ENCODE assay signal across 2 cellular contexts in genomic region chr11:46348566-46348981, GRCh38.
TF ChIP-seq lines count a peak whose summit lies in the region.

No MANE protein-coding gene starts in this region.

TF ChIP-seq in GM23338, 12 proteins besides CTCF, POLR2A, EP300 and RAD21 (continued from another document):
- no peak for TF ChIP-seq REST (IDR thresholded peaks at IDR 0.05; ENCODE audit: unreplicated experiment)
- TF ChIP-seq EZH2 (IDR thresholded peaks at IDR 0.05; ENCODE audit: low read depth, unreplicated experiment) = no peak
- no peak for TF ChIP-seq CREB1 (CRISPR knock-in tag; IDR thresholded peaks at IDR 0.05; ENCODE audit: low read depth)
- no peak for TF ChIP-seq ZNF114 (CRISPR knock-in tag; IDR thresholded peaks at IDR 0.05)
- TF ChIP-seq POLR2AphosphoS5 (IDR thresholded peaks at IDR 0.05; ENCODE audit: low read depth) = no peak
- TF ChIP-seq NANOG (IDR thresholded peaks at IDR 0.05; ENCODE audit: borderline replicate concordance) = no peak
- no peak for TF ChIP-seq ETS1 (IDR thresholded peaks at IDR 0.05)
- no peak for TF ChIP-seq JUNB (IDR thresholded peaks at IDR 0.05; ENCODE audit: unreplicated experiment)
- TF ChIP-seq ZNF462 (CRISPR knock-in tag; IDR thresholded peaks at IDR 0.05) = no peak
- TF ChIP-seq ZNF331 (CRISPR knock-in tag; IDR thresholded peaks at IDR 0.05; ENCODE audit: low read depth) = no peak

TF ChIP-seq in HEK293T, 16 proteins besides CTCF, POLR2A, EP300 and RAD21 (continued from another document):
- no peak for TF ChIP-seq PKNOX1 (IDR thresholded peaks at IDR 0.05)
- no peak for TF ChIP-seq TARDBP (IDR thresholded peaks at IDR 0.05)
TF ChIP-seq in HEK293T: peak in this region for 0.
